ENCODE assay signal across 25 cellular contexts in genomic region chr22:44369916-44370804, GRCh38. TPM values are rescaled to one million over a fixed set of nuclear protein-coding genes. Genes with fewer than 3 reads are reported as not detected.
DNase-seq lines count a peak whose midpoint lies in the region; ATAC-seq and TF ChIP-seq lines count a peak whose summit lies in the region.
"Had no signal": no experiment of that assay in that cellular context is flagged by ENCODE, and none has a peak within 500 bp of the region (broad histone marks: within the 10 kb centered on the region; RNA-seq: fewer than 3 reads in every experiment).

No MANE protein-coding gene starts in this region.

- intact Hi-C loops in mucosa of descending colon (cut with DNase I, micrococcal nuclease) = no loop called here

- H3K4me1 Mint-ChIP-seq in endodermal cell = no peaks in the 10 kb centered on the region
- H3K4me1 Mint-ChIP-seq: activated CD8-positive, alpha-beta memory T cell treated with anti-CD3 and anti-CD28 coated beads, Interleukin-2, amount 10 ng/mL, durations not matched to agents 7 days and 5 days; GM23338; memory B cell had no signal

- TF ChIP-seq CTCF in endodermal cell (conservative IDR thresholded peaks at IDR 0.05) (no peak), mucosa of descending colon (IDR thresholded peaks at IDR 0.05) (no peak)

- H3K27me3 ChIP-seq in endodermal cell (ENCODE audit: control insufficient read depth, insufficient read depth, low read length, poor library complexity, severe bottlenecking) (no peaks in the 10 kb centered on the region), H7 (ENCODE audit: control insufficient read depth, insufficient read depth, low read length) (no peaks in the 10 kb centered on the region)
- H3K27me3 ChIP-seq: cardiac muscle cell, stomach, tibial artery had no signal

- H3K4me3 ChIP-seq in endodermal cell (ENCODE audit: low read length) = no peak overlapping the region
- H3K4me3 ChIP-seq in mucosa of descending colon = no peak overlapping the region
- H3K4me3 ChIP-seq in H7 (ENCODE audit: insufficient read depth, low read depth, low read length) = no peak overlapping the region
- H3K4me3 ChIP-seq: cardiac muscle cell, GM23338, stomach, tibial artery had no signal

- H3K9me3 Mint-ChIP-seq in endodermal cell = peaks cover 11% of the 10 kb centered on the region

- H3K27ac ChIP-seq in endodermal cell (ENCODE audit: low read depth, low read length) = no peak overlapping the region
- H3K27ac ChIP-seq: 22Rv1, cardiac muscle cell, stomach, tibial artery had no signal

- peaks cover 6% of the 10 kb centered on the region for H3K9me3 ChIP-seq in endodermal cell (ENCODE audit: control insufficient read depth, low read length)
- H3K9me3 ChIP-seq in mucosa of descending colon = peaks cover 2% of the 10 kb centered on the region

- peaks cover 2% of the 10 kb centered on the region for H3K27me3 Mint-ChIP-seq in endodermal cell (ENCODE audit: insufficient read depth)

- DNase-seq in DMS 273 (lab: John Stamatoyannopoulos, UW; ENCODE audit: unreplicated experiment) = peak; percentile 40
- no peak for DNase-seq in DMS 273 treated with DMSO at 0.1 percent for 48 hours (lab: John Stamatoyannopoulos, UW)
- DNase-seq in AG08395 (ENCODE audit: low spot score) = peak; percentile 26
- peak; percentile 22 for DNase-seq in endodermal cell
- peak in 2 of 3 donors; percentile 15 to 17 for DNase-seq in mucosa of descending colon
- DNase-seq in NK-92 treated with Interleukin-12 subunit alpha and Interleukin-12 subunit beta, amount 100 ng/mL, for 24 hours (lab: John Stamatoyannopoulos, UW) = no peak
- DNase-seq in H7 = no peak
- no peak for DNase-seq in NCI-H82 treated with DMSO at 0.1 percent for 48 hours (lab: John Stamatoyannopoulos, UW; ENCODE audit: unreplicated experiment)
- DNase-seq: activated CD4-positive, alpha-beta T cell treated with anti-CD3 and anti-CD28 coated beads for 48 hours; activated CD8-positive, alpha-beta memory T cell treated with anti-CD3 and anti-CD28 coated beads, Interleukin-2, amount 10 ng/mL, durations not matched to agents 7 days and 5 days; activated naive CD4-positive, alpha-beta T cell treated with anti-CD3 and anti-CD28 coated beads for 36 hours; activated T-cell treated with anti-CD3 and anti-CD28 coated beads, Interleukin-2, amount 50 U/mL, for 72 hours; DMS79 treated with DMSO at 0.1 percent for 48 hours; KBM-7; NCI-H1436 treated with DMSO at 0.1 percent for 48 hours; retina; stomach; tibial artery had no signal

- H3K36me3 ChIP-seq in endodermal cell (ENCODE audit: control insufficient read depth, insufficient read depth, low read length) (no peaks in the 10 kb centered on the region), mucosa of descending colon (ENCODE audit: low read depth) (no peaks in the 10 kb centered on the region), H7 (replicated peaks; ENCODE audit: control insufficient read depth, insufficient read depth, low read length) (no peaks in the 10 kb centered on the region)
- H3K36me3 ChIP-seq: cardiac muscle cell, stomach, tibial artery had no signal

- WGBS in endodermal cell (ENCODE audit: insufficient coverage in 1 of 2, insufficient read length in 1 of 2), 2 experiments = 94 to 97% methylated on average over 15 to 18 of the region's 18 CpGs

- no peaks in the 10 kb centered on the region for H3K36me3 Mint-ChIP-seq in endodermal cell (ENCODE audit: low read depth)
- H3K36me3 Mint-ChIP-seq: activated CD8-positive, alpha-beta memory T cell treated with anti-CD3 and anti-CD28 coated beads, Interleukin-2, amount 10 ng/mL, durations not matched to agents 7 days and 5 days had no signal

- no peaks in the 10 kb centered on the region for H3K4me1 ChIP-seq in endodermal cell (ENCODE audit: control insufficient read depth, insufficient read depth, low read length)
- H3K4me1 ChIP-seq in mucosa of descending colon (ENCODE audit: low read depth) = no peaks in the 10 kb centered on the region

- no peak overlapping the region for H3K4me3 Mint-ChIP-seq in endodermal cell
- H3K4me3 Mint-ChIP-seq: activated CD8-positive, alpha-beta memory T cell treated with anti-CD3 and anti-CD28 coated beads, Interleukin-2, amount 10 ng/mL, durations not matched to agents 7 days and 5 days; activated naive CD4-positive, alpha-beta T cell treated with anti-CD3 and anti-CD28 coated beads for 36 hours; activated T-cell treated with anti-CD3 and anti-CD28 coated beads, Interleukin-2, amount 50 U/mL, for 72 hours; dendritic cell treated with granulocyte-macrophage colony-stimulating factor and Interleukin-4, amounts not matched to agents 40 ng/mL and 50 ng/mL, for 4 days; GM23338; memory B cell had no signal

- H3K27ac Mint-ChIP-seq in endodermal cell = no peak overlapping the region
- H3K27ac Mint-ChIP-seq: activated CD8-positive, alpha-beta memory T cell treated with anti-CD3 and anti-CD28 coated beads, Interleukin-2, amount 10 ng/mL, durations not matched to agents 7 days and 5 days; activated naive CD4-positive, alpha-beta T cell treated with anti-CD3 and anti-CD28 coated beads for 36 hours; activated T-cell treated with anti-CD3 and anti-CD28 coated beads, Interleukin-2, amount 50 U/mL, for 72 hours; dendritic cell treated with granulocyte-macrophage colony-stimulating factor and Interleukin-4, amounts not matched to agents 40 ng/mL and 50 ng/mL, for 4 days; GM23338; memory B cell had no signal

- ATAC-seq in mucosa of descending colon = no peak
- ATAC-seq: activated CD8-positive, alpha-beta memory T cell treated with anti-CD3 and anti-CD28 coated beads, Interleukin-2, amount 10 ng/mL, durations not matched to agents 7 days and 5 days; activated T-cell treated with anti-CD3 and anti-CD28 coated beads, Interleukin-2, amount 50 U/mL, for 72 hours had no signal

- H3K9ac ChIP-seq in endodermal cell (ENCODE audit: extremely low read depth, low read length, poor library complexity, severe bottlenecking) = no peak overlapping the region

RNA-seq across cellular contexts. Expression of gene SHISAL1, which starts 57.4 kb away (rescaled TPM):
- under 1 TPM; 0.42 to 0.95 TPM for total RNA-seq in endodermal cell
- polyA plus RNA-seq in endodermal cell (2013, experiment 1 of 2) = 2.8 TPM
- 3.2 TPM for polyA plus RNA-seq in endodermal cell (2013, experiment 2 of 2)
- total RNA-seq in mucosa of descending colon = 10 to 100 TPM in 1 of 3 donors, 1 to 10 TPM in 1, under 1 TPM in 1; 0.38 to 34.3 (median 1.1) TPM
- 1.3 and 2.9 TPM in 2 replicates for total RNA-seq in H7 (2014; rRNA removed; shearing (Covaris generic))
- total RNA-seq: activated CD8-positive, alpha-beta memory T cell treated with anti-CD3 and anti-CD28 coated beads, Interleukin-2, amount 10 ng/mL, durations not matched to agents 7 days and 5 days; activated naive CD4-positive, alpha-beta T cell treated with anti-CD3 and anti-CD28 coated beads for 36 hours; activated T-cell treated with anti-CD3 and anti-CD28 coated beads, Interleukin-2, amount 50 U/mL, for 72 hours; HT-29; T-helper 2 cell treated with Interferon-gamma antibody and Interleukin-4, amounts not matched to agents 100 ng/mL and 5 ng/mL, for 36 hours had no signal

Comparison
In these comparisons a context has a peak if more than half of its experiments do, and no peak if none do; other contexts are left out.
1. DNase-seq: peak in DMS 273 (single experiment), AG08395 (single experiment), endodermal cell (single experiment) and mucosa of descending colon (2 of 3); none in DMS 273 treated with DMSO at 0.1 percent for 48 hours (single experiment), NK-92 treated with Interleukin-12 subunit alpha and Interleukin-12 subunit beta, amount 100 ng/mL, for 24 hours (single experiment), H7 (single experiment) and NCI-H82 treated with DMSO at 0.1 percent for 48 hours (single experiment).